7 cellular contexts compared by ENCODE assay signal in the genomic region with DNA sequence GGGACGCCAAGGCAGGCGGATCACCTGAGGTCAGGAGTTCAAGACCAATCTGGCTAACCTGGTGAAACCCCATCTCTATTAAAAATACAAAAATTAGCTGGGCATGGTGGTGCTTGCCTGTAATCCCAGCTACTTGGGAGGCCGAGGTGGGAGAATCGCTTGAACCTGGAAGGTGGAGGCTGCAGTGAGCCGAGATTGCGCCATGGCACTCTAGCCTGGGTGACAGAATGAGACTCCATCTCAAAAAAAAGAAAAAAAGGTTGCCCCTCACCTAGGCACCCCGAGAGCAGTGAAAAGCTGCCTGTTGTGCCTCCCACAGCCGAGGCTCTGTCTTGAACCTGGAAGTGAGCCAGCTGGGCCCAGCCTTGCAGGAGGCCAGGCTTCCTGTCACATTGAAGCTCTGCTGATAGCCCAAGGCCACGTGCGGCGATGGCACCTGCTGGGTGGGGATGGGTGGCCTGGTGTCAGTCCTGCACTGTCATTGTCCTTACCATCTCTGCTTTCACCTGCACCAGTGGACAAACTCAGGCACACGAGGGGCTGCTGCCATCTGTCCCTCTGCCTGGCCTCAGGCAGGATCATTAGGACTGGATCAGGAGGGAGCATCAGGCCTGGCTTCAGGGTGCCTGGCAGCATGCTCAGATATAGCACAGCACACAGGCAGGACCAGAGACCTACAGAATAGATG. TPM values are rescaled to one million over a fixed set of nuclear protein-coding genes. Genes with fewer than 3 reads are reported as not detected.
DNase-seq lines count a peak whose midpoint lies in the region; ATAC-seq and TF ChIP-seq lines count a peak whose summit lies in the region.

No MANE protein-coding gene starts in this region.

- H3K27me3 ChIP-seq in dorsolateral prefrontal cortex (no peaks in the 10 kb centered on the region), psoas muscle (ENCODE audit: insufficient read depth in 3 of 3, low read length in 2 of 3) (no peaks in the 10 kb centered on the region)

- H3K4me3 ChIP-seq in HEK293 (ENCODE audit: low read depth, low read length), result no peak overlapping the region
- no peak overlapping the region for H3K4me3 ChIP-seq in dorsolateral prefrontal cortex
- no peak overlapping the region for H3K4me3 ChIP-seq in psoas muscle

- H3K36me3 ChIP-seq in HEK293 (ENCODE audit: control insufficient read depth in 2 of 2, insufficient read depth in 1 of 2, low read length in 2 of 2), result no peaks in the 10 kb centered on the region
- no peaks in the 10 kb centered on the region for H3K36me3 ChIP-seq in psoas muscle (ENCODE audit: insufficient read depth in 1 of 2, low read depth in 1 of 2)

- H3K4me1 ChIP-seq in HEK293 (ENCODE audit: control insufficient read depth, insufficient read depth, low read length), result peaks cover 23% of the 10 kb centered on the region
- peaks cover 51% of the 10 kb centered on the region for H3K4me1 ChIP-seq in psoas muscle

- CTCF ChIA-PET in HEK293 (lab: Yijun Ruan, JAX), result interaction anchor here (0.6 kb wide), 1 partner anchor 47 kb away, joined by 3 read pairs; no protein-coding TSS in a partner anchor

- ATAC-seq in psoas muscle (peak in 1 of 4 donors; percentile 9), GM21529 (IDR thresholded peaks at IDR 0.05; ENCODE audit: unreplicated experiment) (no peak)

- WGBS in psoas muscle, 3 donors, result 62 to 67% (median 65%) methylated on average over 12 of the region's 12 CpGs

- POLR2A ChIA-PET in HEK293 (lab: Yijun Ruan, JAX), result interaction anchor here (2.4 kb wide), 1 partner anchor 43 kb away, joined by 10 read pairs; a partner anchor contains a TSS

- no peaks in the 10 kb centered on the region for H3K9me3 ChIP-seq in HEK293 (ENCODE audit: control insufficient read depth, insufficient read depth, low read depth, low read length)
- H3K9me3 ChIP-seq in psoas muscle, result no peaks in the 10 kb centered on the region

- peak; percentile 55 for DNase-seq in SHP77 treated with DMSO at 0.1 percent for 48 hours (lab: John Stamatoyannopoulos, UW)
- DNase-seq in dorsolateral prefrontal cortex, result peak in 1 of 10 donors; percentile 48
- peak; percentile 73 to 83 for DNase-seq in psoas muscle
- no peak for DNase-seq in iPS-NIHi11 (ENCODE audit: low spot score)
- DNase-seq in NCI-H2171 (lab: John Stamatoyannopoulos, UW), result no peak

- H3K27ac ChIP-seq in HEK293 (ENCODE audit: extremely low read depth, low read depth, low read length), result peak overlapping the region; percentile 0; the same call in 1 of the 2 replicates
- peak overlapping the region in 49 of 59 donors; percentile 3 to 98 (median 47) for H3K27ac ChIP-seq in dorsolateral prefrontal cortex
- peak overlapping the region; percentile 87 for H3K27ac ChIP-seq in psoas muscle

- no peak for TF ChIP-seq CTCF in HEK293 (tag by site-specific recombination; IDR thresholded peaks at IDR 0.05)
- TF ChIP-seq CTCF in dorsolateral prefrontal cortex (IDR thresholded peaks at IDR 0.05 in 54 of 56, conservative IDR thresholded peaks at IDR 0.05 in 2 of 56; ENCODE audit: low read depth in 1 of 56, partially characterized antibody in 56 of 56), result no peak
- no peak for TF ChIP-seq CTCF in psoas muscle (IDR thresholded peaks at IDR 0.05)

- intact Hi-C loops in dorsolateral prefrontal cortex (cut with DNase I) (loop anchor here in 1 of 2 donors (2.0 kb wide), 1 partner anchor 42 kb away; no protein-coding TSS in a partner anchor), psoas muscle (cut with DNase I) (loop anchor here (5.0 to 10.0 kb wide), 3 partner anchors 40 to 82 kb away; no protein-coding TSS in a partner anchor)

TF ChIP-seq in HEK293, 187 proteins besides CTCF, POLR2A, EP300 and RAD21:
- TF ChIP-seq ZNF707 (tag by site-specific recombination; IDR thresholded peaks at IDR 0.05) (no peak), GLIS1 (tag by site-specific recombination; IDR thresholded peaks at IDR 0.05) (peak; percentile 91), ZBTB17 (tag by site-specific recombination; IDR thresholded peaks at IDR 0.05) (peak; percentile 87), ZIC2 (tag by site-specific recombination; IDR thresholded peaks at IDR 0.05) (peak; percentile 95), ZNF335 (tag by site-specific recombination; conservative IDR thresholded peaks at IDR 0.05) (peak; percentile 62), ZNF114 (tag by site-specific recombination; IDR thresholded peaks at IDR 0.05) (no peak), ZFP69B (tag by site-specific recombination; IDR thresholded peaks at IDR 0.05) (peak; percentile 73; the same call in 1 of the 2 replicates), ZBTB8A (tag by site-specific recombination; IDR thresholded peaks at IDR 0.05) (0 out of 2 replicates have a peak, but pooled peaks have one; percentile 20), ZNF423 (tag by site-specific recombination; IDR thresholded peaks at IDR 0.05) (peak; percentile 56; the same call in 1 of the 2 replicates), OSR2 (tag by site-specific recombination; IDR thresholded peaks at IDR 0.05) (0 out of 2 replicates have a peak, but pooled peaks have one; percentile 5)
- TF ChIP-seq, protein P1, sequence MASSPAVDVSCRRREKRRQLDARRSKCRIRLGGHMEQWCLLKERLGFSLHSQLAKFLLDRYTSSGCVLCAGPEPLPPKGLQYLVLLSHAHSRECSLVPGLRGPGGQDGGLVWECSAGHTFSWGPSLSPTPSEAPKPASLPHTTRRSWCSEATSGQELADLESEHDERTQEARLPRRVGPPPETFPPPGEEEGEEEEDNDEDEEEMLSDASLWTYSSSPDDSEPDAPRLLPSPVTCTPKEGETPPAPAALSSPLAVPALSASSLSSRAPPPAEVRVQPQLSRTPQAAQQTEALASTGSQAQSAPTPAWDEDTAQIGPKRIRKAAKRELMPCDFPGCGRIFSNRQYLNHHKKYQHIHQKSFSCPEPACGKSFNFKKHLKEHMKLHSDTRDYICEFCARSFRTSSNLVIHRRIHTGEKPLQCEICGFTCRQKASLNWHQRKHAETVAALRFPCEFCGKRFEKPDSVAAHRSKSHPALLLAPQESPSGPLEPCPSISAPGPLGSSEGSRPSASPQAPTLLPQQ (tag by site-specific recombination; IDR thresholded peaks at IDR 0.05), result peak; percentile 72
- TF ChIP-seq, protein P2, sequence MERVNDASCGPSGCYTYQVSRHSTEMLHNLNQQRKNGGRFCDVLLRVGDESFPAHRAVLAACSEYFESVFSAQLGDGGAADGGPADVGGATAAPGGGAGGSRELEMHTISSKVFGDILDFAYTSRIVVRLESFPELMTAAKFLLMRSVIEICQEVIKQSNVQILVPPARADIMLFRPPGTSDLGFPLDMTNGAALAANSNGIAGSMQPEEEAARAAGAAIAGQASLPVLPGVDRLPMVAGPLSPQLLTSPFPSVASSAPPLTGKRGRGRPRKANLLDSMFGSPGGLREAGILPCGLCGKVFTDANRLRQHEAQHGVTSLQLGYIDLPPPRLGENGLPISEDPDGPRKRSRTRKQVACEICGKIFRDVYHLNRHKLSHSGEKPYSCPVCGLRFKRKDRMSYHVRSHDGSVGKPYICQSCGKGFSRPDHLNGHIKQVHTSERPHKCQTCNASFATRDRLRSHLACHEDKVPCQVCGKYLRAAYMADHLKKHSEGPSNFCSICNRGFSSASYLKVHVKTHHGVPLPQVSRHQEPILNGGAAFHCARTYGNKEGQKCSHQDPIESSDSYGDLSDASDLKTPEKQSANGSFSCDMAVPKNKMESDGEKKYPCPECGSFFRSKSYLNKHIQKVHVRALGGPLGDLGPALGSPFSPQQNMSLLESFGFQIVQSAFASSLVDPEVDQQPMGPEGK (tag by site-specific recombination; IDR thresholded peaks at IDR 0.05), result peak; percentile 50; the same call in 1 of the 2 replicates
- TF ChIP-seq, protein P3, sequence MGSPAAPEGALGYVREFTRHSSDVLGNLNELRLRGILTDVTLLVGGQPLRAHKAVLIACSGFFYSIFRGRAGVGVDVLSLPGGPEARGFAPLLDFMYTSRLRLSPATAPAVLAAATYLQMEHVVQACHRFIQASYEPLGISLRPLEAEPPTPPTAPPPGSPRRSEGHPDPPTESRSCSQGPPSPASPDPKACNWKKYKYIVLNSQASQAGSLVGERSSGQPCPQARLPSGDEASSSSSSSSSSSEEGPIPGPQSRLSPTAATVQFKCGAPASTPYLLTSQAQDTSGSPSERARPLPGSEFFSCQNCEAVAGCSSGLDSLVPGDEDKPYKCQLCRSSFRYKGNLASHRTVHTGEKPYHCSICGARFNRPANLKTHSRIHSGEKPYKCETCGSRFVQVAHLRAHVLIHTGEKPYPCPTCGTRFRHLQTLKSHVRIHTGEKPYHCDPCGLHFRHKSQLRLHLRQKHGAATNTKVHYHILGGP (tag by site-specific recombination; IDR thresholded peaks at IDR 0.05), result no peak
- TF ChIP-seq, protein P4, sequence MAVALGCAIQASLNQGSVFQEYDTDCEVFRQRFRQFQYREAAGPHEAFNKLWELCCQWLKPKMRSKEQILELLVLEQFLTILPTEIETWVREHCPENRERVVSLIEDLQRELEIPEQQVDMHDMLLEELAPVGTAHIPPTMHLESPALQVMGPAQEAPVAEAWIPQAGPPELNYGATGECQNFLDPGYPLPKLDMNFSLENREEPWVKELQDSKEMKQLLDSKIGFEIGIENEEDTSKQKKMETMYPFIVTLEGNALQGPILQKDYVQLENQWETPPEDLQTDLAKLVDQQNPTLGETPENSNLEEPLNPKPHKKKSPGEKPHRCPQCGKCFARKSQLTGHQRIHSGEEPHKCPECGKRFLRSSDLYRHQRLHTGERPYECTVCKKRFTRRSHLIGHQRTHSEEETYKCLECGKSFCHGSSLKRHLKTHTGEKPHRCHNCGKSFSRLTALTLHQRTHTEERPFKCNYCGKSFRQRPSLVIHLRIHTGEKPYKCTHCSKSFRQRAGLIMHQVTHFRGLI (tag by site-specific recombination; IDR thresholded peaks at IDR 0.05), result no peak

RNA-seq across cellular contexts. Expression of a gene that starts 37.8 kb away (rescaled TPM):
- total RNA-seq in dorsolateral prefrontal cortex (10 to 100 TPM; 25.5 to 44.3 (median 34.1) TPM), psoas muscle (10 to 100 TPM; 24.0 to 38.7 (median 34.0) TPM)
- 10 to 100 TPM; 22.1 to 24.9 (median 22.5) TPM for polyA plus RNA-seq in psoas muscle

RNA-seq across cellular contexts. Expression of a gene that starts 43.2 kb away (rescaled TPM):
- total RNA-seq in dorsolateral prefrontal cortex, result 100 to 1,000 TPM in 73 of 120 experiments, 10 to 100 TPM in 47; 33.5 to 407 (median 111) TPM
- 100 to 1,000 TPM in 1 of 4 donors, 10 to 100 TPM in 3; 16.1 to 220 (median 65.4) TPM for total RNA-seq in psoas muscle
- 100 to 1,000 TPM; 114 to 744 (median 487) TPM for polyA plus RNA-seq in psoas muscle

Comparison
In these comparisons a context has a peak if more than half of its experiments do, and no peak if none do; other contexts are left out.
1. H3K27ac ChIP-seq: peak in every context shown above with its lines; median percentile 87 in psoas muscle; 47 in dorsolateral prefrontal cortex; 0 in HEK293.
2. DNase-seq: peak in SHP77 treated with DMSO at 0.1 percent for 48 hours (single experiment) and psoas muscle (2 of 2); none in iPS-NIHi11 (single experiment) and NCI-H2171 (single experiment).